In the genomic region with DNA sequence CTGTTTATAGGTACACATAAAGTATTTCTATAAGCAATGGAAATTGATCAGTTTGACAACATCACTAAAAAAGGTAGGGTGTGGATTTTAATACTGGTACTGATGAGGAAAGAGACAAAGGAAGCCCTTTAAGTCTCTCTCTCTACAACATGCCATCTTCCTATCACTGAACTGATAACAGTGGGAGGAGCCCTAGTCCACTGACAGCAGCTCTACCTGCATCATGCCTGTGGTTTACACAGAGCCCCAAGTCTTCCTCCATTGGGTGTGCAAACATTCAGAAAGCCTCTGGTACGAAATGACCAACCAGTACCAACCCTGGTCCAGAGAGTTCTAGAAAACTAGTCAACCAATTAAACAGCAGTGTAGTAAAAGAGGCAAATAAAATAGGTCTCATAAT, we compare ENCODE assay signal across 10 cellular contexts.
"Had no signal": no experiment of that assay in that cellular context is flagged by ENCODE, and none has a peak within 500 bp of the region (broad histone marks: within the 10 kb centered on the region; RNA-seq: fewer than 3 reads in every experiment).

No MANE protein-coding gene starts in this region.

- ATAC-seq: lower lobe of right lung had no signal

- DNase-seq: activated CD4-positive, alpha-beta T cell treated with anti-CD3 and anti-CD28 coated beads for 48 hours; cerebellar nuclear complex; cortex of kidney; head of caudate nucleus; lower lobe of right lung; retina; stimulated activated naive CD4-positive, alpha-beta T cell; SW 1271 had no signal

- H3K9me3 ChIP-seq: ascending aorta, lower lobe of right lung had no signal

- H3K4me1 ChIP-seq: lower lobe of right lung had no signal

- H3K27ac ChIP-seq: ascending aorta, lower lobe of right lung had no signal

- H3K4me3 Mint-ChIP-seq: T-helper 2 cell treated with Interferon-gamma antibody and Interleukin-4, amounts not matched to agents 5 μg/mL and 100 μg/mL, for 36 hours had no signal

- H3K27me3 ChIP-seq: ascending aorta had no signal

- H3K27ac Mint-ChIP-seq: T-helper 2 cell treated with Interferon-gamma antibody and Interleukin-4, amounts not matched to agents 5 μg/mL and 100 μg/mL, for 36 hours had no signal
